ENCODE assay signal across 1 cellular context in genomic region chr3:189567772-189568420, GRCh38.
TF ChIP-seq lines count a peak whose summit lies in the region.

No MANE protein-coding gene starts in this region.

TF ChIP-seq in GM12878, 131 proteins besides CTCF, POLR2A, EP300 and RAD21 (continued from another document and continues in another):
- peak; percentile 21 for TF ChIP-seq CUX1 (IDR thresholded peaks at IDR 0.05; ENCODE audit: insufficient replicate concordance, low read depth, low read length)
- peak; percentile 85 for TF ChIP-seq NR2F1 (conservative IDR thresholded peaks at IDR 0.05)
- TF ChIP-seq TARDBP (IDR thresholded peaks at IDR 0.05; ENCODE audit: borderline replicate concordance) = no peak
- TF ChIP-seq TCF12 (IDR thresholded peaks at IDR 0.05; ENCODE audit: low read depth, low read length) = peak; percentile 76; the same call in 1 of the 2 replicates
- peak; percentile 90 for TF ChIP-seq EED (IDR thresholded peaks at IDR 0.05; ENCODE audit: low read depth)
- no peak for TF ChIP-seq ZBTB40 (IDR thresholded peaks at IDR 0.05; ENCODE audit: borderline replicate concordance)
- peak; percentile 68 for TF ChIP-seq DPF2 (IDR thresholded peaks at IDR 0.05)
- TF ChIP-seq STAT1 (conservative IDR thresholded peaks at IDR 0.05) = no peak
- TF ChIP-seq ATF2 (IDR thresholded peaks at IDR 0.05; ENCODE audit: low read length) = peak; percentile 84
- no peak for TF ChIP-seq MYB (IDR thresholded peaks at IDR 0.05; ENCODE audit: borderline replicate concordance, low read depth, low read length)
- peak; percentile 37 for TF ChIP-seq ZNF217 (IDR thresholded peaks at IDR 0.05)
- no peak for TF ChIP-seq E2F4 (IDR thresholded peaks at IDR 0.05; ENCODE audit: low read depth, low read length)
- TF ChIP-seq YY1 (IDR thresholded peaks at IDR 0.05; ENCODE audit: low read depth, low read length) = no peak
- peak in 1 of 2 experiments; percentile 83; a peak in 1 of 4 replicates for TF ChIP-seq CEBPB (IDR thresholded peaks at IDR 0.05; ENCODE audit: borderline replicate concordance in 1 of 2, low read depth in 2 of 2, low read length in 2 of 2)
- no peak for TF ChIP-seq SMARCA5 (IDR thresholded peaks at IDR 0.05)
- TF ChIP-seq ZNF592 (IDR thresholded peaks at IDR 0.05) = no peak
- TF ChIP-seq ZBED1 (IDR thresholded peaks at IDR 0.05; ENCODE audit: borderline replicate concordance) = no peak
- peak; percentile 93 for TF ChIP-seq FOXM1 (IDR thresholded peaks at IDR 0.05; ENCODE audit: low read depth, low read length)
- no peak for TF ChIP-seq RCOR1 (conservative IDR thresholded peaks at IDR 0.05; ENCODE audit: low read depth, low read length)
- peak; percentile 63 for TF ChIP-seq RUNX3 (IDR thresholded peaks at IDR 0.05; ENCODE audit: low read length)
- TF ChIP-seq PML (IDR thresholded peaks at IDR 0.05; ENCODE audit: low read length) = 0 out of 2 replicates have a peak, but pooled peaks have one; percentile 17
- TF ChIP-seq BHLHE40 (IDR thresholded peaks at IDR 0.05; ENCODE audit: borderline replicate concordance in 1 of 2, low read depth in 2 of 2, low read length in 1 of 2) = peak in 1 of 2 experiments; percentile 3; a peak in 1 of 4 replicates
- TF ChIP-seq RELB (IDR thresholded peaks at IDR 0.05; ENCODE audit: low read depth) = peak; percentile 75; the same call in 1 of the 2 replicates
- TF ChIP-seq HDGF (IDR thresholded peaks at IDR 0.05) = no peak
- no peak for TF ChIP-seq SIX5 (IDR thresholded peaks at IDR 0.05; ENCODE audit: low read depth, low read length, severe bottlenecking)
- TF ChIP-seq GABPA (IDR thresholded peaks at IDR 0.05; ENCODE audit: low read depth) = no peak
- TF ChIP-seq NFIC (IDR thresholded peaks at IDR 0.05; ENCODE audit: low read depth, low read length) = peak; percentile 91; the same call in 1 of the 2 replicates
- no peak for TF ChIP-seq IRF3 (IDR thresholded peaks at IDR 0.05)
- TF ChIP-seq STAT3 (IDR thresholded peaks at IDR 0.05; ENCODE audit: low read depth, low read length) = no peak
- no peak for TF ChIP-seq ATF3 (IDR thresholded peaks at IDR 0.05; ENCODE audit: borderline replicate concordance, extremely low read depth, low read depth, low read length)
- no peak for TF ChIP-seq BCLAF1 (IDR thresholded peaks at IDR 0.05)
- no peak for TF ChIP-seq YBX1 (IDR thresholded peaks at IDR 0.05)
- no peak for TF ChIP-seq TCF3 (IDR thresholded peaks at IDR 0.05; ENCODE audit: borderline replicate concordance, insufficient read depth, low read depth, low read length)
- peak; percentile 66 for TF ChIP-seq JUNB (IDR thresholded peaks at IDR 0.05)
